1 cellular context compared by ENCODE assay signal in genomic region chr21:31383770-31384169, GRCh38.
TF ChIP-seq lines count a peak whose summit lies in the region.

No MANE protein-coding gene starts in this region.

TF ChIP-seq in GM23338, 12 proteins besides CTCF, POLR2A, EP300 and RAD21 (continued from another document):
- TF ChIP-seq ZNF462 (CRISPR knock-in tag; IDR thresholded peaks at IDR 0.05) (no peak), CREB1 (CRISPR knock-in tag; IDR thresholded peaks at IDR 0.05; ENCODE audit: low read depth) (no peak), ZNF114 (CRISPR knock-in tag; IDR thresholded peaks at IDR 0.05) (no peak)
